18 cellular contexts compared by ENCODE assay signal in the genomic region with DNA sequence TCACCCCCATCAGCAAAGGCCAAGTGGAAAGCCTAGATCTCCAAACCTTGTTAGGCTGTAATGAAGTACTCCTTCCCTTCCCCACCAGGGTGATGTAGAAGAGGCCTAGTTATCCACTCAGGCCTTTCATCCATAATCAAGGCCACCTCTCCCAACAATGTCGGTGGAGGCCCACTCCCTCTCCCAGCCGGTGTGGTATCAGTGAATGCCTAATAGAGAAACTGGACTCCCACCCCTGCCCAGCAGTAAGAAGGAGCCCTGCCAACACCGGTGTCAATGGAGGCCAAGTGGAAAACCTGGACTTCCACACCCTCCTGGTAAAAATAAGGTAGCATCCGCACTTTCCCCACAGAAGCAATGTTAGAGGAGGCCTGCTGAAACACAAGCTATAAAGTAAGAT.
"Had no signal": no experiment of that assay in that cellular context is flagged by ENCODE, and none has a peak within 500 bp of the region (broad histone marks: within the 10 kb centered on the region; RNA-seq: fewer than 3 reads in every experiment).

No MANE protein-coding gene starts in this region.

- H3K4me3 Mint-ChIP-seq: endodermal cell; naive thymus-derived CD4-positive, alpha-beta T cell; nephron; neural progenitor cell; stimulated activated effector memory CD8-positive, alpha-beta T cell treated with anti-CD3 and anti-CD28 coated beads, Interleukin-12 subunit alpha, Interleukin-12 subunit beta, amount 100 ng/mL, for 72 hours had no signal

- H3K27me3 Mint-ChIP-seq: naive thymus-derived CD4-positive, alpha-beta T cell had no signal

- H3K4me1 Mint-ChIP-seq: nephron; stimulated activated effector memory CD8-positive, alpha-beta T cell treated with anti-CD3 and anti-CD28 coated beads, Interleukin-12 subunit alpha, Interleukin-12 subunit beta, amount 100 ng/mL, for 72 hours had no signal

- H3K9me3 Mint-ChIP-seq: endodermal cell; naive thymus-derived CD4-positive, alpha-beta T cell; nephron; neural progenitor cell; stimulated activated effector memory CD8-positive, alpha-beta T cell treated with anti-CD3 and anti-CD28 coated beads, Interleukin-12 subunit alpha, Interleukin-12 subunit beta, amount 100 ng/mL, for 72 hours had no signal

- H3K27ac Mint-ChIP-seq: endodermal cell; nephron; neural progenitor cell; stimulated activated effector memory CD8-positive, alpha-beta T cell treated with anti-CD3 and anti-CD28 coated beads, Interleukin-12 subunit alpha, Interleukin-12 subunit beta, amount 100 ng/mL, for 72 hours had no signal

- DNase-seq: effector CD8-positive, alpha-beta T cell; endodermal cell; foreskin fibroblast; gastrocnemius medialis; head of caudate nucleus; left ventricle myocardium superior; mesenchymal stem cell; midbrain; naive thymus-derived CD4-positive, alpha-beta T cell; stimulated activated CD4-positive, alpha-beta T cell treated with anti-CD3 and anti-CD28 coated beads, Interleukin-2, amount 100 ng/mL, for 24 hours; stimulated activated CD4-positive, alpha-beta T cell treated with anti-CD3 and anti-CD28 coated beads, Interleukin-4, amount 100 ng/mL, for 24 hours; stimulated activated naive CD4-positive, alpha-beta T cell treated with Interleukin-2 at 50 U/mL for 16 hours; transverse colon had no signal

- ATAC-seq: esophagus mucosa; gastrocnemius medialis; left ventricle myocardium superior; naive thymus-derived CD4-positive, alpha-beta T cell; sciatic nerve; stimulated activated effector memory CD8-positive, alpha-beta T cell treated with anti-CD3 and anti-CD28 coated beads, Interleukin-12 subunit alpha, Interleukin-12 subunit beta, amount 100 ng/mL, for 72 hours had no signal
